In the genomic region with DNA sequence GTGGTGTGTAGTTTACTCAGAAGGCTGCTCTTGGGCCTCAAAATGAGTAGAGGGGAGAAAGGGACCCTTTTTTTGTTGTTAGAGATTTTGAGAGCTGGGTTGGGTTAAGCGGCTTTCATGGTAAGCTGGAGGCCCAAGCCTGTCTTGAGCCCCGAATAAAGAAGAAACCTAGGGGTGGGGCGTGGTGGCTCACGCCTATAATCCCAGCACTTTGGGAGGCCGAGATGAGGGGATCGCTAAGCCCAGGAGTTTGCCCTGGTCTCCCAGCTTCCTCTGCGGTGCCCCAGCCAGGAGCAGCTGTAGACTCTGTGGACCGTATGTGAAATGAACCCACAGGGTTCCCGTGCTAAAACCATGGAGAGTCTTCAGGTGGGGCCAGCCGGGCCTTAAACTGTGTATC, we compare ENCODE assay signal across 20 cellular contexts.
"Had no signal": no experiment of that assay in that cellular context is flagged by ENCODE, and none has a peak within 500 bp of the region (broad histone marks: within the 10 kb centered on the region; RNA-seq: fewer than 3 reads in every experiment).

No MANE protein-coding gene starts in this region.

- H3K9me3 Mint-ChIP-seq: activated naive CD4-positive, alpha-beta T cell treated with anti-CD3 and anti-CD28 coated beads, Interleukin-2, amount 50 U/mL, for 24 hours; activated T-cell treated with anti-CD3 and anti-CD28 coated beads, Interleukin-2, amount 50 U/mL, for 72 hours; memory B cell; naive thymus-derived CD8-positive, alpha-beta T cell had no signal

- H3K36me3 Mint-ChIP-seq: activated naive CD4-positive, alpha-beta T cell treated with anti-CD3 and anti-CD28 coated beads, Interleukin-2, amount 50 U/mL, for 24 hours; memory B cell had no signal

- DNase-seq: activated CD4-positive, CD25-positive, alpha-beta regulatory T cell treated with anti-CD3 and anti-CD28 coated beads, Interleukin-2, amount 50 U/mL, for 72 hours; activated gamma-delta T cell; activated T-cell treated with anti-CD3 and anti-CD28 coated beads, Interleukin-2, amount 50 U/mL, for 72 hours; cerebellar nuclear complex; cortex of kidney; effector CD4-positive, alpha-beta T cell; head of caudate nucleus; left lung; naive thymus-derived CD8-positive, alpha-beta T cell; retina; stimulated activated CD4-positive, alpha-beta T cell treated with anti-CD3 and anti-CD28 coated beads, Interleukin-2, amount 100 ng/mL, for 48 hours; stomach; T-helper 1 cell; T1000 had no signal

- H3K27ac Mint-ChIP-seq: activated naive CD4-positive, alpha-beta T cell treated with anti-CD3 and anti-CD28 coated beads, Interleukin-2, amount 50 U/mL, for 24 hours; activated T-cell treated with anti-CD3 and anti-CD28 coated beads, Interleukin-2, amount 50 U/mL, for 72 hours; memory B cell had no signal

- ATAC-seq: activated T-cell treated with anti-CD3 and anti-CD28 coated beads, Interleukin-2, amount 50 U/mL, for 72 hours; left lung; naive thymus-derived CD8-positive, alpha-beta T cell had no signal

- H3K27ac ChIP-seq: ascending aorta, breast epithelium, left lung, skin epidermis, upper lobe of left lung had no signal

- H3K36me3 ChIP-seq: breast epithelium had no signal

- H3K4me3 Mint-ChIP-seq: activated naive CD4-positive, alpha-beta T cell treated with anti-CD3 and anti-CD28 coated beads, Interleukin-2, amount 50 U/mL, for 24 hours; activated T-cell treated with anti-CD3 and anti-CD28 coated beads, Interleukin-2, amount 50 U/mL, for 72 hours; memory B cell; naive thymus-derived CD8-positive, alpha-beta T cell had no signal

- H3K27me3 ChIP-seq: ascending aorta, breast epithelium, left lung, stomach, upper lobe of left lung had no signal

- H3K9me3 ChIP-seq: ascending aorta, breast epithelium, left lung, stomach, upper lobe of left lung had no signal

- H3K27me3 Mint-ChIP-seq: activated naive CD4-positive, alpha-beta T cell treated with anti-CD3 and anti-CD28 coated beads, Interleukin-2, amount 50 U/mL, for 24 hours; memory B cell; naive thymus-derived CD8-positive, alpha-beta T cell had no signal

- H3K4me3 ChIP-seq: ascending aorta, breast epithelium, left lung, skin epidermis, stomach, upper lobe of left lung had no signal
